ENCODE assay signal across 1 cellular context in genomic region chr1:151007853-151008243, GRCh38.
TF ChIP-seq lines count a peak whose summit lies in the region.

No MANE protein-coding gene starts in this region.

TF ChIP-seq in GM12878, 131 proteins besides CTCF, POLR2A, EP300 and RAD21:
- TF ChIP-seq, protein P1, sequence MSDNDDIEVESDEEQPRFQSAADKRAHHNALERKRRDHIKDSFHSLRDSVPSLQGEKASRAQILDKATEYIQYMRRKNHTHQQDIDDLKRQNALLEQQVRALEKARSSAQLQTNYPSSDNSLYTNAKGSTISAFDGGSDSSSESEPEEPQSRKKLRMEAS (IDR thresholded peaks at IDR 0.05; ENCODE audit: low read depth, low read length) = peak; percentile 32; the same call in 1 of the 2 replicates
- TF ChIP-seq, protein P2, sequence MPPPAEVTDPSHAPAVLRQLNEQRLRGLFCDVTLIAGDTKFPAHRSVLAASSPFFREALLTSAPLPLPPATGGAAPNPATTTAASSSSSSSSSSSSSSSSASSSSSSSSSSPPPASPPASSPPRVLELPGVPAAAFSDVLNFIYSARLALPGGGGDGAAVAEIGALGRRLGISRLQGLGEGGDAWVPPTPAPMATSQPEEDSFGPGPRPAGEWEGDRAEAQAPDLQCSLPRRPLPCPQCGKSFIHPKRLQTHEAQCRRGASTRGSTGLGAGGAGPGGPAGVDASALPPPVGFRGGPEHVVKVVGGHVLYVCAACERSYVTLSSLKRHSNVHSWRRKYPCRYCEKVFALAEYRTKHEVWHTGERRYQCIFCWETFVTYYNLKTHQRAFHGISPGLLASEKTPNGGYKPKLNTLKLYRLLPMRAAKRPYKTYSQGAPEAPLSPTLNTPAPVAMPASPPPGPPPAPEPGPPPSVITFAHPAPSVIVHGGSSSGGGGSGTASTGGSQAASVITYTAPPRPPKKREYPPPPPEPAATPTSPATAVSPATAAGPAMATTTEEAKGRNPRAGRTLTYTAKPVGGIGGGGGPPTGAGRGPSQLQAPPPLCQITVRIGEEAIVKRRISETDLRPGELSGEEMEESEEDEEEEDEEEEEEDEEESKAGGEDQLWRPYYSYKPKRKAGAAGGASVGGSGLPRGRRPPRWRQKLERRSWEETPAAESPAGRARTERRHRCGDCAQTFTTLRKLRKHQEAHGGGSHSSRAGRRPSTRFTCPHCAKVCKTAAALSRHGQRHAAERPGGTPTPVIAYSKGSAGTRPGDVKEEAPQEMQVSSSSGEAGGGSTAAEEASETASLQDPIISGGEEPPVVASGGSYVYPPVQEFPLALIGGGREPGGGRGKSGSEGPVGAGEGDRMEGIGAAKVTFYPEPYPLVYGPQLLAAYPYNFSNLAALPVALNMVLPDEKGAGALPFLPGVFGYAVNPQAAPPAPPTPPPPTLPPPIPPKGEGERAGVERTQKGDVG (CRISPR knock-in tag; IDR thresholded peaks at IDR 0.05) = no peak
- TF ChIP-seq, protein P3, sequence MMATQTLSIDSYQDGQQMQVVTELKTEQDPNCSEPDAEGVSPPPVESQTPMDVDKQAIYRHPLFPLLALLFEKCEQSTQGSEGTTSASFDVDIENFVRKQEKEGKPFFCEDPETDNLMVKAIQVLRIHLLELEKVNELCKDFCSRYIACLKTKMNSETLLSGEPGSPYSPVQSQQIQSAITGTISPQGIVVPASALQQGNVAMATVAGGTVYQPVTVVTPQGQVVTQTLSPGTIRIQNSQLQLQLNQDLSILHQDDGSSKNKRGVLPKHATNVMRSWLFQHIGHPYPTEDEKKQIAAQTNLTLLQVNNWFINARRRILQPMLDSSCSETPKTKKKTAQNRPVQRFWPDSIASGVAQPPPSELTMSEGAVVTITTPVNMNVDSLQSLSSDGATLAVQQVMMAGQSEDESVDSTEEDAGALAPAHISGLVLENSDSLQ (IDR thresholded peaks at IDR 0.05) = peak; percentile 59; the same call in 1 of the 2 replicates
